In genomic region chr9:34218452-34218851, GRCh38 we compare ENCODE assay signal across 1 cellular context.
TF ChIP-seq lines count a peak whose summit lies in the region.

No MANE protein-coding gene starts in this region.

TF ChIP-seq in K562, 482 proteins besides CTCF, POLR2A, EP300 and RAD21:
- no peak for TF ChIP-seq PTRF (tag; IDR thresholded peaks at IDR 0.05)
- no peak for TF ChIP-seq NCOA2 (IDR thresholded peaks at IDR 0.05; ENCODE audit: partially characterized antibody in 2 of 2)
- no peak for TF ChIP-seq CHAMP1 (IDR thresholded peaks at IDR 0.05)
- no peak for TF ChIP-seq ID3 (CRISPR knock-in tag; IDR thresholded peaks at IDR 0.05)
- TF ChIP-seq ID3 (tag; IDR thresholded peaks at IDR 0.05): no peak
- TF ChIP-seq ZNF780A (CRISPR knock-in tag; IDR thresholded peaks at IDR 0.05): no peak
- TF ChIP-seq ZNF512 (tag; IDR thresholded peaks at IDR 0.05): no peak
- no peak for TF ChIP-seq PHB2 (IDR thresholded peaks at IDR 0.05; ENCODE audit: low read depth)
- no peak for TF ChIP-seq ARNT (IDR thresholded peaks at IDR 0.05)
- no peak for TF ChIP-seq NRF1 (conservative IDR thresholded peaks at IDR 0.05 in 1 of 2, IDR thresholded peaks at IDR 0.05 in 1 of 2)
- TF ChIP-seq ZC3H11A (IDR thresholded peaks at IDR 0.05; ENCODE audit: low read depth, low read length): no peak
- no peak for TF ChIP-seq RBM25 (IDR thresholded peaks at IDR 0.05; ENCODE audit: low read depth, low read length, severe bottlenecking)
- no peak for TF ChIP-seq BMI1 (IDR thresholded peaks at IDR 0.05; ENCODE audit: low read length)
